Comparison of ENCODE assay signal across 8 cellular contexts in the genomic region with DNA sequence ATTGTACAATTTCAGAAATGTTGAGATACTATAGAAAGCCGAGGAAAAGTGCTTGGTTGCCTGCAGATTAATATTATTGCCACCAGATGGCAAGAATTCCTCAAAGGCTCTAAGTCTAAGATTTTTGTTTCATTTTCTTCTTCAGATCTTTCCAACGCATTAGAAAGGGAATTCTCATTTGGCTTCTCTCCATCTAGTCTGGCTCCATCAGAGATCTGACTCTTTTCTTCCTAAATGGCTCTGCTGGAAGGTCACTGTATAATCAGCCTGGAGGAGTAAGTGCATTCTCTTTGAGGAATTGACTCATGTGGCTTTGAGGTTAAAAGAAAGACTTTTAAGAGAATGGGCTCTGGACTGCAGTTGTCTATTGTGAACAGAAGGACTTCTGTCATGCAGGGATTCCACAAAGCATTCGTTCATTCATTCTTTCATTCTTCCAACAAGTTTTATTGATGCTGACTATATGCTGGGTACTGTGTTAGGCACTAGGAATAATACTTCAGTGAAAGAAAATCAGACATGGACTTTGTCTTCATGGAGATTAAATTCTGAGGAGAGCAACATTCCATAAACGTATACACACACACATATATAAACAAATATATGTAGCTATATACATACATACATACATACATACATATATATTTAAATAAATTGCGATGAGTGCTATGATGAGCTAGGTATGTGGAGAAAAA. TPM values are rescaled to one million over a fixed set of nuclear protein-coding genes. Genes with fewer than 3 reads are reported as not detected.
A peak's percentile ranks its signal among the peaks of the same experiment; 100 is the strongest.
DNase-seq lines count a peak whose midpoint lies in the region; ATAC-seq and TF ChIP-seq lines count a peak whose summit lies in the region.

No MANE protein-coding gene starts in this region.

- TF ChIP-seq POLR2A in NB4 (IDR thresholded peaks at IDR 0.05; ENCODE audit: extremely low read depth, insufficient read length) (no peak), breast epithelium (IDR thresholded peaks at IDR 0.05) (no peak)

- H3K27ac ChIP-seq in breast epithelium (no peak overlapping the region), layer of hippocampus (ENCODE audit: low read depth, low read length) (peak overlapping the region; percentile 19), thoracic aorta (no peak overlapping the region)

- no peaks in the 10 kb centered on the region for H3K27me3 ChIP-seq in breast epithelium
- no peaks in the 10 kb centered on the region for H3K27me3 ChIP-seq in layer of hippocampus (ENCODE audit: control insufficient read depth, insufficient read depth, low read length)
- H3K27me3 ChIP-seq in thoracic aorta (replicated peaks; ENCODE audit: insufficient read depth): no peaks in the 10 kb centered on the region

- intact Hi-C loops in Right ventricle myocardium superior (cut with DNase I): no loop called here
- intact Hi-C loops in cardiac septum (cut with DNase I): loop anchor here (2.0 kb wide), 1 partner anchor 95 kb away; a partner anchor contains a TSS
- intact Hi-C loops in breast epithelium (cut with DNase I; ENCODE audit: low total_unique reads): loop anchor here (2.0 kb wide), 1 partner anchor 65 kb away; no protein-coding TSS in a partner anchor

- H3K4me3 ChIP-seq in NB4 (ENCODE audit: low read depth, low read length) (peak overlapping the region; percentile 9), breast epithelium (peak overlapping the region in 2 of 3 donors; percentile 22 to 49), thoracic aorta (peak overlapping the region; percentile 70)

- ATAC-seq in Right ventricle myocardium superior (ENCODE audit: poor library complexity) (peak; percentile 57), thoracic aorta (ENCODE audit: insufficient number of reproducible peaks, low FRiP score, low read depth) (no peak), GM21447 (IDR thresholded peaks at IDR 0.05; ENCODE audit: unreplicated experiment) (no peak)

- TF ChIP-seq CTCF in NB4 (IDR thresholded peaks at IDR 0.05; ENCODE audit: low read depth, low read length): no peak
- TF ChIP-seq CTCF in breast epithelium (IDR thresholded peaks at IDR 0.05): peak in 2 of 3 donors; percentile 53 to 64
- TF ChIP-seq CTCF in thoracic aorta (IDR thresholded peaks at IDR 0.05): peak; percentile 46

- H3K36me3 ChIP-seq in breast epithelium (no peaks in the 10 kb centered on the region), thoracic aorta (no peaks in the 10 kb centered on the region)

- H3K9me3 ChIP-seq in breast epithelium (no peaks in the 10 kb centered on the region), thoracic aorta (no peaks in the 10 kb centered on the region)

- H3K4me1 ChIP-seq in breast epithelium: no peaks in the 10 kb centered on the region
- H3K4me1 ChIP-seq in thoracic aorta (ENCODE audit: control insufficient read depth in 1 of 2, low read depth in 2 of 2): peaks cover 7 to 9% of the 10 kb centered on the region in 2 donors

- DNase-seq in Right ventricle myocardium superior (no peak), cardiac septum (ENCODE audit: low spot score) (no peak), NB4 (ENCODE audit: low read depth) (peak; percentile 21), breast epithelium (ENCODE audit: low spot score in 2 of 2) (no peak), thoracic aorta (ENCODE audit: low spot score) (no peak)
- DNase-seq in central memory CD4-positive, alpha-beta T cell: no peak

RNA-seq across cellular contexts. Expression of gene SLC28A2, which starts 55.3 kb away (rescaled TPM):
- total RNA-seq in Right ventricle myocardium superior (not detected), cardiac septum (not detected), breast epithelium (not detected), thoracic aorta (not detected)

Comparison
In these comparisons a context has a peak if more than half of its experiments do, and no peak if none do; other contexts are left out.
1. H3K4me3 ChIP-seq: peak in every context shown above with its lines; median percentile 70 in thoracic aorta; 36 in breast epithelium; 9 in NB4.